In the genomic region with DNA sequence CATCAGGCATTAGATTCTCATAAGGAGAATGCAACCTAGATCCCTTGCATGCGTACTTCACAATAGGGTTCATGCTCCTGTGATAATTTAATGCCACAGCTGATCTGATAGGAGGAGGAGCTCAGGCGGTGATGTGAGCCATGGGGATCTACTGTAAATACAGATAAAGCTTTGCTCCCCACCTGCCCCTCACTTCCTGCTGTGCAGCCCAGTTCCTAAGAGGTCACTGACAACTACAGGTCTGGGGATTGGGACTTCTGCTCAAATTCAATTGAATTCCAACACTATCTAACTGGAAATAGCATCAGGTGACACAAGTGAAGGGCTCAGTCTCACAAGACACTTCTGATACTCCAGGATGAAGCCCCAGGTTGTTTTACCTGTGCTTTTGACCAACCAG, we compare ENCODE assay signal across 1 cellular context. TPM values are rescaled to one million over a fixed set of nuclear protein-coding genes. Genes with fewer than 3 reads are reported as not detected.
"Had no signal": no experiment of that assay in that cellular context is flagged by ENCODE, and none has a peak within 500 bp of the region (broad histone marks: within the 10 kb centered on the region; RNA-seq: fewer than 3 reads in every experiment).

No MANE protein-coding gene starts in this region.

RNA-seq across cellular contexts. Expression of a gene that starts 7.4 kb away (rescaled TPM):
- total RNA-seq: G401 had no signal
